29 cellular contexts compared by ENCODE assay signal in genomic region chr17:82148997-82149396, GRCh38.
"Had no signal": no experiment of that assay in that cellular context is flagged by ENCODE, and none has a peak within 500 bp of the region (broad histone marks: within the 10 kb centered on the region; RNA-seq: fewer than 3 reads in every experiment).

No MANE protein-coding gene starts in this region.

- H3K9me3 ChIP-seq: esophagus muscularis mucosa, gastroesophageal sphincter, heart left ventricle, left lung, mucosa of descending colon, neutrophil, pancreas, right lobe of liver, suprapubic skin, transverse colon, upper lobe of right lung, vagina had no signal

- H3K4me3 ChIP-seq: esophagus muscularis mucosa, gastroesophageal sphincter, heart left ventricle, hepatocyte, left lung, mucosa of descending colon, pancreas, right lobe of liver, smooth muscle cell, suprapubic skin, transverse colon, upper lobe of right lung, vagina had no signal

- H3K4me3 Mint-ChIP-seq: dendritic cell treated with granulocyte-macrophage colony-stimulating factor and Interleukin-4, amounts not matched to agents 40 ng/mL and 50 ng/mL, for 4 days; endodermal cell; mesothelial cell of epicardium; naive B cell; natural killer cell treated with Interleukin-12 subunit alpha and Interleukin-12 subunit beta and Interleukin-15 and Interleukin-18, amount 100 ng/mL, for 72 hours; neural crest cell; stimulated activated naive CD8-positive, alpha-beta T cell treated with anti-CD3 and anti-CD28 coated beads, Interleukin-15, amount 100 ng/mL, for 72 hours had no signal

- H3K4me1 ChIP-seq: foreskin keratinocyte, gastroesophageal sphincter, pancreas, transverse colon, upper lobe of right lung had no signal

- H3K27me3 Mint-ChIP-seq: dendritic cell treated with granulocyte-macrophage colony-stimulating factor and Interleukin-4, amounts not matched to agents 40 ng/mL and 50 ng/mL, for 4 days; naive B cell; natural killer cell treated with Interleukin-12 subunit alpha and Interleukin-12 subunit beta and Interleukin-15 and Interleukin-18, amount 100 ng/mL, for 72 hours; stimulated activated naive CD8-positive, alpha-beta T cell treated with anti-CD3 and anti-CD28 coated beads, Interleukin-15, amount 100 ng/mL, for 72 hours had no signal

- H3K4me2 ChIP-seq: hepatocyte, smooth muscle cell had no signal

- H2AFZ ChIP-seq: hepatocyte had no signal

- H3K27ac Mint-ChIP-seq: dendritic cell treated with granulocyte-macrophage colony-stimulating factor and Interleukin-4, amounts not matched to agents 40 ng/mL and 50 ng/mL, for 4 days; endodermal cell; mesothelial cell of epicardium; naive B cell; natural killer cell treated with Interleukin-12 subunit alpha and Interleukin-12 subunit beta and Interleukin-15 and Interleukin-18, amount 100 ng/mL, for 72 hours; stimulated activated naive CD8-positive, alpha-beta T cell treated with anti-CD3 and anti-CD28 coated beads, Interleukin-15, amount 100 ng/mL, for 72 hours had no signal

- H3K27me3 ChIP-seq: esophagus muscularis mucosa, foreskin keratinocyte, gastroesophageal sphincter, heart left ventricle, hepatocyte, left lung, neutrophil, pancreas, right lobe of liver, suprapubic skin, transverse colon, upper lobe of right lung, vagina had no signal

- DNase-seq: effector CD8-positive, alpha-beta T cell; endodermal cell; heart left ventricle; left cardiac atrium; mucosa of descending colon; naive B cell; pancreas; right lobe of liver; stimulated activated CD4-positive, alpha-beta T cell treated with anti-CD3 and anti-CD28 coated beads, Interleukin-12 subunit alpha, Interleukin-12 subunit beta, amount 100 ng/mL, for 4 hours; stimulated activated CD4-positive, alpha-beta T cell treated with anti-CD3 and anti-CD28 coated beads, Interleukin-1b, Interleukin-23, amount 100 ng/mL, for 48 hours; stimulated activated CD4-positive, alpha-beta T cell treated with anti-CD3 and anti-CD28 coated beads, Interleukin-4, amount 100 ng/mL, for 1 hour; stimulated activated CD8-positive, alpha-beta memory T cell treated with anti-CD3 and anti-CD28 coated beads, Interleukin-4, amount 100 ng/mL, for 48 hours; stimulated activated naive CD4-positive, alpha-beta T cell; stimulated activated naive CD8-positive, alpha-beta T cell treated with anti-CD3 and anti-CD28 coated beads, Interleukin-15, amount 100 ng/mL, for 72 hours; transverse colon; upper lobe of right lung had no signal

- FAIRE-seq: pancreas had no signal

- H3K27ac ChIP-seq: esophagus muscularis mucosa, foreskin keratinocyte, gastroesophageal sphincter, heart left ventricle, hepatocyte, left lung, neutrophil, pancreas, right lobe of liver, suprapubic skin, transverse colon, upper lobe of right lung, vagina had no signal

- H3K9me3 Mint-ChIP-seq: dendritic cell treated with granulocyte-macrophage colony-stimulating factor and Interleukin-4, amounts not matched to agents 40 ng/mL and 50 ng/mL, for 4 days; mesothelial cell of epicardium; naive B cell; natural killer cell treated with Interleukin-12 subunit alpha and Interleukin-12 subunit beta and Interleukin-15 and Interleukin-18, amount 100 ng/mL, for 72 hours had no signal

- H3K79me2 ChIP-seq: hepatocyte had no signal

- H3K36me3 ChIP-seq: pancreas, right lobe of liver, suprapubic skin, transverse colon, upper lobe of right lung, vagina had no signal
